Comparison of ENCODE assay signal across 13 cellular contexts in genomic region chr10:125037145-125037544, GRCh38.
DNase-seq lines count a peak whose midpoint lies in the region; ATAC-seq, FAIRE-seq and TF ChIP-seq lines count a peak whose summit lies in the region.
"Had no signal": no experiment of that assay in that cellular context is flagged by ENCODE, and none has a peak within 500 bp of the region (broad histone marks: within the 10 kb centered on the region; RNA-seq: fewer than 3 reads in every experiment).

No MANE protein-coding gene starts in this region.

- intact Hi-C loops in HepG2 (cut with micrococcal nuclease; ENCODE audit: unreplicated experiment): no loop called here

- peak; percentile 17; the same call in 1 of the 2 replicates for TF ChIP-seq EP300 in Ishikawa (IDR thresholded peaks at IDR 0.05; ENCODE audit: borderline replicate concordance)
- no peak for TF ChIP-seq EP300 in HepG2 (IDR thresholded peaks at IDR 0.05; ENCODE audit: low read depth in 2 of 2, low read length in 2 of 2)
- TF ChIP-seq EP300 in HepG2 (CRISPR knock-in tag; IDR thresholded peaks at IDR 0.05; ENCODE audit: borderline replicate concordance): no peak

- H3K27me3 ChIP-seq in AG04450 (ENCODE audit: control insufficient read depth, insufficient read depth, low read length): no peaks in the 10 kb centered on the region
- H3K27me3 ChIP-seq in HepG2 (ENCODE audit: control insufficient read depth in 1 of 2, insufficient read depth in 2 of 2, low read length in 2 of 2): peaks cover 0 to 37% of the 10 kb centered on the region in 2 experiments; a peak in 2 of 5 replicates
- H3K27me3 ChIP-seq: BLaER1, right lobe of liver had no signal

- no peak for TF ChIP-seq RAD21 in Ishikawa (IDR thresholded peaks at IDR 0.05; ENCODE audit: low read depth)
- no peak for TF ChIP-seq RAD21 in HepG2 (CRISPR knock-in tag; IDR thresholded peaks at IDR 0.05)

- peaks cover 8% of the 10 kb centered on the region for H3K27me3 Mint-ChIP-seq in glutamatergic neuron (ENCODE audit: unreplicated experiment)

- POLR2A ChIA-PET in AG04450 (lab: Yijun Ruan, JAX) (no interaction called here), HepG2 (lab: Yijun Ruan, JAX) (no interaction called here)

- no peak overlapping the region for H3K9ac ChIP-seq in HepG2 (ENCODE audit: insufficient read depth, low read depth, low read length)
- H3K9ac ChIP-seq: BLaER1 had no signal

- H3K9me3 Mint-ChIP-seq in glutamatergic neuron (ENCODE audit: unreplicated experiment): peaks cover 11% of the 10 kb centered on the region

- no peaks in the 10 kb centered on the region; the same call in 1 of the 2 replicates for H3K4me1 ChIP-seq in HepG2 (ENCODE audit: insufficient read depth, low read length)

- no peak for TF ChIP-seq CTCF in AG04450 (IDR thresholded peaks at IDR 0.05; ENCODE audit: low read depth, low read length)
- no peak for TF ChIP-seq CTCF in cardiac fibroblast (IDR thresholded peaks at IDR 0.05; ENCODE audit: low read depth, low read length)
- no peak for TF ChIP-seq CTCF in HepG2 (CRISPR knock-in tag; IDR thresholded peaks at IDR 0.05)
- no peak for TF ChIP-seq CTCF in glutamatergic neuron (IDR thresholded peaks at IDR 0.05; ENCODE audit: partially characterized antibody, unreplicated experiment)

- peaks cover 47% of the 10 kb centered on the region for H3K4me1 Mint-ChIP-seq in glutamatergic neuron (ENCODE audit: low read depth, unreplicated experiment)

- H3K4me3 ChIP-seq in AG04450 (ENCODE audit: low read depth, low read length) (no peak overlapping the region), cardiac fibroblast (replicated peaks in 1 of 2; ENCODE audit: low read depth in 2 of 2, low read length in 2 of 2) (no peak overlapping the region), HepG2 (replicated peaks in 1 of 3; ENCODE audit: insufficient read depth in 1 of 3, low read depth in 2 of 3, low read length in 3 of 3) (no peak overlapping the region)
- H3K4me3 ChIP-seq: BLaER1, right lobe of liver had no signal

- WGBS in HepG2 (ENCODE audit: low lambda C conversion rate): no CpG with 5 or more reads among the region's 3 CpGs

- H3K27ac ChIP-seq in AG04450 (ENCODE audit: low read depth, low read length): peak overlapping the region; percentile 59
- H3K27ac ChIP-seq in HepG2 (ENCODE audit: extremely low read length, insufficient read depth, low read length): no peak overlapping the region
- H3K27ac ChIP-seq: BLaER1, right lobe of liver had no signal

- H3K36me3 ChIP-seq in HepG2 (replicated peaks in 1 of 2; ENCODE audit: control insufficient read depth in 1 of 2, insufficient read depth in 2 of 2, low read length in 2 of 2): no peaks in the 10 kb centered on the region
- H3K36me3 ChIP-seq: right lobe of liver had no signal

- H3K27ac Mint-ChIP-seq in glutamatergic neuron (ENCODE audit: unreplicated experiment): no peak overlapping the region

- DNase-seq in AG04450 (ENCODE audit: low read depth, low spot score): no peak
- DNase-seq in cardiac fibroblast (ENCODE audit: low read depth in 2 of 2): peak; percentile 57 to 90
- DNase-seq in HepG2 (ENCODE audit: low spot score): peak; percentile 37
- DNase-seq in glutamatergic neuron: no peak
- no peak for DNase-seq in effector CD8-positive, alpha-beta T cell (lab: John Stamatoyannopoulos, UW)
- DNase-seq in GM19238 (ENCODE audit: insufficient read length, low spot score): no peak
- no peak for DNase-seq in inferior parietal cortex (ENCODE audit: extremely low spot score)
- DNase-seq: activated CD4-positive, alpha-beta T cell treated with anti-CD3 and anti-CD28 coated beads, Interleukin-2, amount 50 U/mL, for 4 hours; KG1; right lobe of liver had no signal

- H4K20me1 ChIP-seq in HepG2 (ENCODE audit: insufficient read depth, low read length): no peaks in the 10 kb centered on the region

- H2AFZ ChIP-seq in HepG2 (ENCODE audit: low read length): peak overlapping the region; percentile 50

- H3K4me3 Mint-ChIP-seq in glutamatergic neuron (ENCODE audit: unreplicated experiment): no peak overlapping the region

- H3K9me3 ChIP-seq in AG04450 (ENCODE audit: control insufficient read depth, insufficient read depth, low read length) (no peaks in the 10 kb centered on the region), HepG2 (ENCODE audit: low read length) (no peaks in the 10 kb centered on the region)
- H3K9me3 ChIP-seq: BLaER1, right lobe of liver had no signal

- no TSS peak for BruUV-seq in HepG2 (replicated peaks; lab: Mats Ljungman, UMichigan)

- TF ChIP-seq POLR2A in HepG2 (IDR thresholded peaks at IDR 0.05; ENCODE audit: insufficient read depth in 1 of 2, low read depth in 2 of 2, low read length in 2 of 2): no peak

- peaks cover 3% of the 10 kb centered on the region for H3K36me3 Mint-ChIP-seq in glutamatergic neuron (ENCODE audit: unreplicated experiment)

- ATAC-seq in HepG2: no peak; the same call in 2 of the 3 replicates

- no peak for FAIRE-seq in HepG2 (lab: Jason Lieb, UNC)
- FAIRE-seq: GM18507 had no signal

- H3K79me2 ChIP-seq in HepG2 (ENCODE audit: insufficient read depth, low read length): no peaks in the 10 kb centered on the region

- CTCF ChIA-PET in AG04450 (lab: Charles Lee): interaction anchor here (0.8 to 3.9 kb wide), 3 partner anchors 9 to 44 kb away, joined by 3 to 75 read pairs (median 10); no protein-coding TSS in a partner anchor
- CTCF ChIA-PET in HepG2 (lab: Yijun Ruan, JAX; ENCODE audit: low intra/inter-chr PET ratio, low total read pairs): no interaction called here

- H3K4me2 ChIP-seq in HepG2 (ENCODE audit: low read depth, low read length): no peak overlapping the region
- H3K4me2 ChIP-seq: BLaER1 had no signal

- in situ Hi-C loops in HepG2 (cut with HindIII; ENCODE audit: extremely low pct_ligation_motif_present, low pct_unique_long_range_greater_than_20kb): no loop called here

TF ChIP-seq in Ishikawa, 13 proteins besides CTCF, POLR2A, EP300 and RAD21 (continues in another document):
- TF ChIP-seq CREB1 (IDR thresholded peaks at IDR 0.05; ENCODE audit: low read depth): no peak
- no peak for TF ChIP-seq YY1 (IDR thresholded peaks at IDR 0.05; ENCODE audit: low read depth)
- TF ChIP-seq TEAD4 (IDR thresholded peaks at IDR 0.05): 0 out of 2 replicates have a peak, but pooled peaks have one; percentile 33
- peak; percentile 55; the same call in 1 of the 2 replicates for TF ChIP-seq CEBPB (IDR thresholded peaks at IDR 0.05)
- no peak for TF ChIP-seq USF1 (IDR thresholded peaks at IDR 0.05)
- TF ChIP-seq MAX (IDR thresholded peaks at IDR 0.05): peak; percentile 35; the same call in 1 of the 2 replicates

TF ChIP-seq in HepG2, 621 proteins besides CTCF, POLR2A, EP300 and RAD21:
- TF ChIP-seq FOSL2 (CRISPR knock-in tag; IDR thresholded peaks at IDR 0.05): peak; percentile 78
- no peak for TF ChIP-seq PHF5A (CRISPR knock-in tag; IDR thresholded peaks at IDR 0.05; ENCODE audit: low read depth, unreplicated experiment)
- TF ChIP-seq MAFG (CRISPR knock-in tag; IDR thresholded peaks at IDR 0.05): no peak
- TF ChIP-seq ATF4 (CRISPR knock-in tag; IDR thresholded peaks at IDR 0.05): peak in 1 of 2 experiments; percentile 95; a peak in 2 of 4 replicates
- TF ChIP-seq CEBPB (IDR thresholded peaks at IDR 0.05; ENCODE audit: borderline replicate concordance, low read depth, low read length): peak; percentile 41; the same call in 1 of the 2 replicates
- no peak for TF ChIP-seq ZNF883 (CRISPR knock-in tag; IDR thresholded peaks at IDR 0.05; ENCODE audit: not compliant biosample characterization)
- peak; percentile 69 for TF ChIP-seq CEBPG (CRISPR knock-in tag; IDR thresholded peaks at IDR 0.05)

Comparison
In these comparisons a context has a peak if more than half of its experiments do, and no peak if none do; other contexts are left out.
1. DNase-seq: peak in cardiac fibroblast (2 of 2) and HepG2 (single experiment); none in AG04450 (single experiment), glutamatergic neuron (single experiment), effector CD8-positive, alpha-beta T cell (single experiment), GM19238 (single experiment) and inferior parietal cortex (single experiment).